ENCODE assay signal across 25 cellular contexts in the genomic region with DNA sequence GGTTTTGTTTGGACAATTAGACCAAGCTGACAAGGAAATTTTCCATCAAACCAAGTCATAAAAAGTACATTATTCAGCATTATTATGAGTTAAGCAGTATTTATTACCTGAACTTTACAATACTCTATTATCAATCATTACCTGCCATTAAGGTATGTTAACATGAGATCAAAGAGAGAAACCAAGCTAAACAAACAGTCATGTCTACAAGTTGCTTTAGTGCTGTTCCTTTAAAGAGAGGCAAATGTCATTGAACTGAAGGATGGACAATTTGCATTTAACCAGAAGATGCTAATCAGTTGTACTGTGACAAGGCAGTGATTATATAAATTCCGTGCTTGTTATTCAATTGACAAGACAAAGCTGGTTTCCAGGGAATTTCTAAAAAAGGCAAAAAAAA.
"Had no signal": no experiment of that assay in that cellular context is flagged by ENCODE, and none has a peak within 500 bp of the region (broad histone marks: within the 10 kb centered on the region; RNA-seq: fewer than 3 reads in every experiment).

No MANE protein-coding gene starts in this region.

- H3K9me3 ChIP-seq: gastrocnemius medialis, left lung, mucosa of descending colon, prostate gland, right atrium auricular region, sigmoid colon, spleen, suprapubic skin, transverse colon, upper lobe of right lung, uterus had no signal

- H3K36me3 ChIP-seq: gastrocnemius medialis, left lung, prostate gland, right atrium auricular region, sigmoid colon, spleen, suprapubic skin, transverse colon, upper lobe of right lung, uterus had no signal

- DNase-seq: dorsolateral prefrontal cortex; effector CD4-positive, alpha-beta T cell; foreskin fibroblast; gastrocnemius medialis; head of caudate nucleus; kidney; left lung; mesenchymal stem cell; mucosa of descending colon; naive B cell; nucleus accumbens; sigmoid colon; spleen; stimulated activated CD4-positive, alpha-beta T cell treated with anti-CD3 and anti-CD28 coated beads, Interleukin-2, amount 100 ng/mL, for 48 hours; stimulated activated naive CD4-positive, alpha-beta T cell; stimulated activated naive CD8-positive, alpha-beta T cell treated with anti-CD3 and anti-CD28 coated beads, Interleukin-15, amount 100 ng/mL, for 72 hours; transverse colon; upper lobe of right lung; uterus had no signal

- H3K4me3 ChIP-seq: dorsolateral prefrontal cortex, gastrocnemius medialis, left lung, mucosa of descending colon, prostate gland, right atrium auricular region, sigmoid colon, spleen, suprapubic skin, transverse colon, upper lobe of right lung, uterus had no signal

- FAIRE-seq: kidney had no signal

- H3K27ac ChIP-seq: dorsolateral prefrontal cortex, epithelial cell of prostate, gastrocnemius medialis, left lung, prostate gland, right atrium auricular region, sigmoid colon, spleen, suprapubic skin, transverse colon, upper lobe of right lung, uterus had no signal

- H3K4me1 ChIP-seq: gastrocnemius medialis, left lung, prostate gland, right atrium auricular region, sigmoid colon, spleen, suprapubic skin, upper lobe of right lung, uterus had no signal

- ATAC-seq: esophagus mucosa; gastrocnemius medialis; left lung; natural killer cell treated with Interleukin-12 subunit alpha and Interleukin-12 subunit beta and Interleukin-15 and Interleukin-18, amount 100 ng/mL, for 72 hours; stimulated activated naive CD8-positive, alpha-beta T cell treated with anti-CD3 and anti-CD28 coated beads, Interleukin-15, amount 100 ng/mL, for 72 hours; upper lobe of right lung had no signal

- H3K27me3 ChIP-seq: gastrocnemius medialis, left lung, right atrium auricular region, sigmoid colon, suprapubic skin, transverse colon, upper lobe of right lung, uterus had no signal
